1 cellular context compared by ENCODE assay signal in genomic region chr22:38025514-38025913, GRCh38.
TF ChIP-seq lines count a peak whose summit lies in the region.

No MANE protein-coding gene starts in this region.

TF ChIP-seq in K562, 482 proteins besides CTCF, POLR2A, EP300 and RAD21:
- TF ChIP-seq, protein P1, sequence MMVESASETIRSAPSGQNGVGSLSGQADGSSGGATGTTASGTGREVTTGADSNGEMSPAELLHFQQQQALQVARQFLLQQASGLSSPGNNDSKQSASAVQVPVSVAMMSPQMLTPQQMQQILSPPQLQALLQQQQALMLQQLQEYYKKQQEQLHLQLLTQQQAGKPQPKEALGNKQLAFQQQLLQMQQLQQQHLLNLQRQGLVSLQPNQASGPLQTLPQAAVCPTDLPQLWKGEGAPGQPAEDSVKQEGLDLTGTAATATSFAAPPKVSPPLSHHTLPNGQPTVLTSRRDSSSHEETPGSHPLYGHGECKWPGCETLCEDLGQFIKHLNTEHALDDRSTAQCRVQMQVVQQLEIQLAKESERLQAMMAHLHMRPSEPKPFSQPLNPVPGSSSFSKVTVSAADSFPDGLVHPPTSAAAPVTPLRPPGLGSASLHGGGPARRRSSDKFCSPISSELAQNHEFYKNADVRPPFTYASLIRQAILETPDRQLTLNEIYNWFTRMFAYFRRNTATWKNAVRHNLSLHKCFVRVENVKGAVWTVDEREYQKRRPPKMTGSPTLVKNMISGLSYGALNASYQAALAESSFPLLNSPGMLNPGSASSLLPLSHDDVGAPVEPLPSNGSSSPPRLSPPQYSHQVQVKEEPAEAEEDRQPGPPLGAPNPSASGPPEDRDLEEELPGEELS (CRISPR knock-in tag; IDR thresholded peaks at IDR 0.05; ENCODE audit: borderline replicate concordance): no peak
- peak; percentile 65 for TF ChIP-seq BCOR (IDR thresholded peaks at IDR 0.05)
- TF ChIP-seq RBM25 (IDR thresholded peaks at IDR 0.05; ENCODE audit: low read depth, low read length, severe bottlenecking): peak; percentile 71
